ENCODE assay signal across 1 cellular context in the genomic region with DNA sequence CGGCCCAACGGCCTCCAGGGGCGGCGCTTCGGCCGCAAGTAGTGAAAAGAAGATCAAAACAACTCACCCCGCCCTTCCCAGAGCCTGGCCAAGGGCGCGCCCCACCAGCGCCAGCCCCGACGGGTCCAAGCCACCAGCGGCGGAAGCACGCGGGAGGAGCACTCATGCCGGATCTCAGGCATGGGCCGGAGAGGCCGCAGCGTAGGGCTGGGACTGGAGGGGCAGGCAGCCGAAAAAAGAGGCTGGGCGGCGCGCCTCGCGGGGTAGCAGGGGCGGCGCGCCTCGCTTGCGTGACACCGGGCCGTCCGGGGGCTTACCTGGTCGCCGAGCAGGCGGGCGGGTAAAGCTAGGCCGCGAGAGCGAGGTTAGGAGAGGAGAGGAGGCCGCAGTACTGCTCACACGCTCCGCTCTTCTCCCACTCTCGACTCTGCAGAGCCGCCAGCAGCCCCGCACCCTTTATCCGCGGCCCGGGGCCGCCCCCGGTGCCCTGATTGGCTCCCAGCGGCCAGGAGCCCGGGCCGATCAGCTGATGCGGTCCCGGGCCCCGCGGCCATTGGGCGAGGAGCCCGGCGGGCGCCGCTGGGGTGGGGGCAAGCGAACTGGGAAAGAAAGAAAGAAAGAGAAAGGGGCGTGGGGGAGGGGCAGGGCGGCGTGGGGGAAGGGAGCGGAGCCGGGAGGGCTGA.
TF ChIP-seq lines count a peak whose summit lies in the region.

GLUL (minus strand) TSS at position 429 of the 683 bp plus-strand sequence. CDS start 3,053 bp downstream, outside the sequence.

TF ChIP-seq in HepG2, 621 proteins besides CTCF, POLR2A, EP300 and RAD21 (continued from another document and continues in another):
- TF ChIP-seq, protein P1, sequence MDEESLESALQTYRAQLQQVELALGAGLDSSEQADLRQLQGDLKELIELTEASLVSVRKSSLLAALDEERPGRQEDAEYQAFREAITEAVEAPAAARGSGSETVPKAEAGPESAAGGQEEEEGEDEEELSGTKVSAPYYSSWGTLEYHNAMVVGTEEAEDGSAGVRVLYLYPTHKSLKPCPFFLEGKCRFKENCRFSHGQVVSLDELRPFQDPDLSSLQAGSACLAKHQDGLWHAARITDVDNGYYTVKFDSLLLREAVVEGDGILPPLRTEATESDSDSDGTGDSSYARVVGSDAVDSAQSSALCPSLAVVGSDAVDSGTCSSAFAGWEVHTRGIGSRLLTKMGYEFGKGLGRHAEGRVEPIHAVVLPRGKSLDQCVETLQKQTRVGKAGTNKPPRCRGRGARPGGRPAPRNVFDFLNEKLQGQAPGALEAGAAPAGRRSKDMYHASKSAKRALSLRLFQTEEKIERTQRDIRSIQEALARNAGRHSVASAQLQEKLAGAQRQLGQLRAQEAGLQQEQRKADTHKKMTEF (CRISPR knock-in tag; IDR thresholded peaks at IDR 0.05) = peak; percentile 82
- TF ChIP-seq ZUFSP (CRISPR knock-in tag; IDR thresholded peaks at IDR 0.05; ENCODE audit: borderline replicate concordance) (no peak), LCORL (IDR thresholded peaks at IDR 0.05) (no peak), LCORL (CRISPR knock-in tag; IDR thresholded peaks at IDR 0.05) (peak; percentile 58; the same call in 1 of the 2 replicates), MLXIP (CRISPR knock-in tag; IDR thresholded peaks at IDR 0.05; ENCODE audit: borderline replicate concordance) (peak; percentile 66; the same call in 1 of the 2 replicates), KLF13 (CRISPR knock-in tag; IDR thresholded peaks at IDR 0.05) (no peak), HNRNPK (IDR thresholded peaks at IDR 0.05; ENCODE audit: low read depth, low read length, poor library complexity, severe bottlenecking) (peak; percentile 99), ZNF598 (CRISPR knock-in tag; IDR thresholded peaks at IDR 0.05; ENCODE audit: borderline replicate concordance) (peak; percentile 85), ZNF83 (CRISPR knock-in tag; IDR thresholded peaks at IDR 0.05; ENCODE audit: borderline replicate concordance) (no peak; the same call in 1 of the 2 replicates), PPARG (CRISPR knock-in tag; conservative IDR thresholded peaks at IDR 0.05) (no peak; the same call in 1 of the 2 replicates), ZNF251 (CRISPR knock-in tag; IDR thresholded peaks at IDR 0.05) (no peak), ZNF749 (CRISPR knock-in tag; IDR thresholded peaks at IDR 0.05; ENCODE audit: borderline replicate concordance) (peak; percentile 93), CEBPB (IDR thresholded peaks at IDR 0.05; ENCODE audit: borderline replicate concordance, low read depth, low read length) (no peak), ZSCAN5A (CRISPR knock-in tag; IDR thresholded peaks at IDR 0.05; ENCODE audit: borderline replicate concordance) (peak; percentile 75; the same call in 1 of the 2 replicates), SRSF4 (IDR thresholded peaks at IDR 0.05; ENCODE audit: low read depth, low read length, poor library complexity, severe bottlenecking) (no peak), ZNF619 (CRISPR knock-in tag; IDR thresholded peaks at IDR 0.05) (no peak), ZNF354B (CRISPR knock-in tag; IDR thresholded peaks at IDR 0.05) (peak; percentile 85; the same call in 1 of the 2 replicates), LRRFIP1 (CRISPR knock-in tag; conservative IDR thresholded peaks at IDR 0.05) (peak; percentile 77; the same call in 1 of the 2 replicates), ATF7 (IDR thresholded peaks at IDR 0.05) (no peak), ATF7 (CRISPR knock-in tag; IDR thresholded peaks at IDR 0.05) (no peak; the same call in 1 of the 2 replicates), RFX5 (IDR thresholded peaks at IDR 0.05; ENCODE audit: low read depth, low read length) (0 out of 2 replicates have a peak, but pooled peaks have one; percentile 21), ZNF552 (CRISPR knock-in tag; IDR thresholded peaks at IDR 0.05; ENCODE audit: borderline replicate concordance) (no peak), ZNF264 (CRISPR knock-in tag; IDR thresholded peaks at IDR 0.05) (no peak; the same call in 1 of the 2 replicates), ZNF234 (CRISPR knock-in tag; conservative IDR thresholded peaks at IDR 0.05) (no peak; the same call in none of the 2 replicates), HDAC1 (CRISPR knock-in tag; IDR thresholded peaks at IDR 0.05) (peak; percentile 85), EED (CRISPR knock-in tag; IDR thresholded peaks at IDR 0.05) (peak; percentile 22; the same call in 1 of the 2 replicates), SSRP1 (CRISPR knock-in tag; IDR thresholded peaks at IDR 0.05) (no peak), ZSCAN22 (CRISPR knock-in tag; IDR thresholded peaks at IDR 0.05) (0 out of 2 replicates have a peak, but pooled peaks have one; percentile 18), ZNF180 (CRISPR knock-in tag; IDR thresholded peaks at IDR 0.05; ENCODE audit: borderline replicate concordance, low read depth) (0 out of 2 replicates have a peak, but pooled peaks have one; percentile 32), ZNF672 (CRISPR knock-in tag; IDR thresholded peaks at IDR 0.05) (no peak), BCL6 (CRISPR knock-in tag; IDR thresholded peaks at IDR 0.05) (no peak), SRF (IDR thresholded peaks at IDR 0.05; ENCODE audit: low read depth, low read length) (no peak), ZMYM3 (CRISPR knock-in tag; IDR thresholded peaks at IDR 0.05) (no peak), SMAD3 (CRISPR knock-in tag; IDR thresholded peaks at IDR 0.05) (peak; percentile 62), ZFP36 (IDR thresholded peaks at IDR 0.05; ENCODE audit: borderline replicate concordance, low read depth, low read length, partially characterized antibody) (no peak), PAWR (CRISPR knock-in tag; IDR thresholded peaks at IDR 0.05; ENCODE audit: borderline replicate concordance) (no peak), SNRNP70 (IDR thresholded peaks at IDR 0.05; ENCODE audit: low read depth, low read length) (no peak)
- TF ChIP-seq, protein P2, sequence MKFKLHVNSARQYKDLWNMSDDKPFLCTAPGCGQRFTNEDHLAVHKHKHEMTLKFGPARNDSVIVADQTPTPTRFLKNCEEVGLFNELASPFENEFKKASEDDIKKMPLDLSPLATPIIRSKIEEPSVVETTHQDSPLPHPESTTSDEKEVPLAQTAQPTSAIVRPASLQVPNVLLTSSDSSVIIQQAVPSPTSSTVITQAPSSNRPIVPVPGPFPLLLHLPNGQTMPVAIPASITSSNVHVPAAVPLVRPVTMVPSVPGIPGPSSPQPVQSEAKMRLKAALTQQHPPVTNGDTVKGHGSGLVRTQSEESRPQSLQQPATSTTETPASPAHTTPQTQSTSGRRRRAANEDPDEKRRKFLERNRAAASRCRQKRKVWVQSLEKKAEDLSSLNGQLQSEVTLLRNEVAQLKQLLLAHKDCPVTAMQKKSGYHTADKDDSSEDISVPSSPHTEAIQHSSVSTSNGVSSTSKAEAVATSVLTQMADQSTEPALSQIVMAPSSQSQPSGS (CRISPR knock-in tag; IDR thresholded peaks at IDR 0.05) = 0 out of 2 replicates have a peak, but pooled peaks have one; percentile 20
- TF ChIP-seq, protein P3, sequence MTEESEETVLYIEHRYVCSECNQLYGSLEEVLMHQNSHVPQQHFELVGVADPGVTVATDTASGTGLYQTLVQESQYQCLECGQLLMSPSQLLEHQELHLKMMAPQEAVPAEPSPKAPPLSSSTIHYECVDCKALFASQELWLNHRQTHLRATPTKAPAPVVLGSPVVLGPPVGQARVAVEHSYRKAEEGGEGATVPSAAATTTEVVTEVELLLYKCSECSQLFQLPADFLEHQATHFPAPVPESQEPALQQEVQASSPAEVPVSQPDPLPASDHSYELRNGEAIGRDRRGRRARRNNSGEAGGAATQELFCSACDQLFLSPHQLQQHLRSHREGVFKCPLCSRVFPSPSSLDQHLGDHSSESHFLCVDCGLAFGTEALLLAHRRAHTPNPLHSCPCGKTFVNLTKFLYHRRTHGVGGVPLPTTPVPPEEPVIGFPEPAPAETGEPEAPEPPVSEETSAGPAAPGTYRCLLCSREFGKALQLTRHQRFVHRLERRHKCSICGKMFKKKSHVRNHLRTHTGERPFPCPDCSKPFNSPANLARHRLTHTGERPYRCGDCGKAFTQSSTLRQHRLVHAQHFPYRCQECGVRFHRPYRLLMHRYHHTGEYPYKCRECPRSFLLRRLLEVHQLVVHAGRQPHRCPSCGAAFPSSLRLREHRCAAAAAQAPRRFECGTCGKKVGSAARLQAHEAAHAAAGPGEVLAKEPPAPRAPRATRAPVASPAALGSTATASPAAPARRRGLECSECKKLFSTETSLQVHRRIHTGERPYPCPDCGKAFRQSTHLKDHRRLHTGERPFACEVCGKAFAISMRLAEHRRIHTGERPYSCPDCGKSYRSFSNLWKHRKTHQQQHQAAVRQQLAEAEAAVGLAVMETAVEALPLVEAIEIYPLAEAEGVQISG (CRISPR knock-in tag; IDR thresholded peaks at IDR 0.05) = peak; percentile 78
- TF ChIP-seq, protein P4, sequence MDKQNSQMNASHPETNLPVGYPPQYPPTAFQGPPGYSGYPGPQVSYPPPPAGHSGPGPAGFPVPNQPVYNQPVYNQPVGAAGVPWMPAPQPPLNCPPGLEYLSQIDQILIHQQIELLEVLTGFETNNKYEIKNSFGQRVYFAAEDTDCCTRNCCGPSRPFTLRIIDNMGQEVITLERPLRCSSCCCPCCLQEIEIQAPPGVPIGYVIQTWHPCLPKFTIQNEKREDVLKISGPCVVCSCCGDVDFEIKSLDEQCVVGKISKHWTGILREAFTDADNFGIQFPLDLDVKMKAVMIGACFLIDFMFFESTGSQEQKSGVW (CRISPR knock-in tag; IDR thresholded peaks at IDR 0.05; ENCODE audit: borderline replicate concordance) = no peak
- TF ChIP-seq, protein P5, sequence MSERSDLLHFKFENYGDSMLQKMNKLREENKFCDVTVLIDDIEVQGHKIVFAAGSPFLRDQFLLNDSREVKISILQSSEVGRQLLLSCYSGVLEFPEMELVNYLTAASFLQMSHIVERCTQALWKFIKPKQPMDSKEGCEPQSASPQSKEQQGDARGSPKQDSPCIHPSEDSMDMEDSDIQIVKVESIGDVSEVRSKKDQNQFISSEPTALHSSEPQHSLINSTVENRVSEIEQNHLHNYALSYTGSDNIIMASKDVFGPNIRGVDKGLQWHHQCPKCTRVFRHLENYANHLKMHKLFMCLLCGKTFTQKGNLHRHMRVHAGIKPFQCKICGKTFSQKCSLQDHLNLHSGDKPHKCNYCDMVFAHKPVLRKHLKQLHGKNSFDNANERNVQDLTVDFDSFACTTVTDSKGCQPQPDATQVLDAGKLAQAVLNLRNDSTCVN (CRISPR knock-in tag; IDR thresholded peaks at IDR 0.05; ENCODE audit: borderline replicate concordance) = no peak; the same call in 1 of the 2 replicates
